ENCODE assay signal across 8 cellular contexts in genomic region chr5:137142371-137143243, GRCh38.
DNase-seq lines count a peak whose midpoint lies in the region; ATAC-seq and TF ChIP-seq lines count a peak whose summit lies in the region.

No MANE protein-coding gene starts in this region.

- H3K36me3 Mint-ChIP-seq in MCF 10A (ENCODE audit: insufficient read depth, unreplicated experiment): peaks cover 5% of the 10 kb centered on the region

- no peaks in the 10 kb centered on the region for H3K9me3 Mint-ChIP-seq in MCF 10A (ENCODE audit: unreplicated experiment)

- peak overlapping the region; percentile 76 for H3K27ac Mint-ChIP-seq in MCF 10A (ENCODE audit: low read depth, unreplicated experiment)

- CTCF ChIA-PET in MCF 10A (lab: Yijun Ruan, JAX): interaction anchor here (0.6 to 2.7 kb wide), 9 partner anchors 12 to 1080 kb away, joined by 3 to 13 read pairs (median 3); no protein-coding TSS in a partner anchor

- TF ChIP-seq CTCF in MCF 10A (IDR thresholded peaks at IDR 0.05; ENCODE audit: unreplicated experiment): no peak
- TF ChIP-seq CTCF in retinal pigment epithelial cell (conservative IDR thresholded peaks at IDR 0.05; ENCODE audit: low read depth, low read length): no peak

- peaks cover 50% of the 10 kb centered on the region for H3K4me1 Mint-ChIP-seq in MCF 10A (ENCODE audit: insufficient read depth, unreplicated experiment)

- intact Hi-C loops in MCF 10A (cut with micrococcal nuclease): loop anchor here (1.0 to 10.0 kb wide), 2 partner anchors 52 to 67 kb away; no protein-coding TSS in a partner anchor

- no TSS peak for BruUV-seq in MCF 10A (replicated peaks; lab: Mats Ljungman, UMichigan)

- ATAC-seq in GM19043 (IDR thresholded peaks at IDR 0.05; ENCODE audit: low read depth, unreplicated experiment) (peak; percentile 56), HG03354 (IDR thresholded peaks at IDR 0.05; ENCODE audit: poor library complexity, severe bottlenecking, unreplicated experiment) (peak; percentile 67), HG03521 (IDR thresholded peaks at IDR 0.05; ENCODE audit: unreplicated experiment) (no peak), HG03097 (IDR thresholded peaks at IDR 0.05; ENCODE audit: low FRiP score, unreplicated experiment) (no peak)

- peak; percentile 87 for DNase-seq in MCF 10A (ENCODE audit: unreplicated experiment)
- DNase-seq in retinal pigment epithelial cell (ENCODE audit: low read depth): peak; percentile 89
- no peak for DNase-seq in central memory CD4-positive, alpha-beta T cell
- DNase-seq in DMS114 treated with DMSO at 0.1 percent for 48 hours (lab: John Stamatoyannopoulos, UW; ENCODE audit: unreplicated experiment): no peak

- no peak overlapping the region for H3K4me3 Mint-ChIP-seq in MCF 10A (ENCODE audit: unreplicated experiment)

- no peak overlapping the region for H3K4me3 ChIP-seq in retinal pigment epithelial cell (ENCODE audit: low read length)

- POLR2A ChIA-PET in MCF 10A (lab: Yijun Ruan, JAX): interaction anchor here (0.6 to 1.8 kb wide), 10 partner anchors 18 to 480 kb away, joined by 3 to 5 read pairs (median 3); no protein-coding TSS in a partner anchor

- H3K27me3 Mint-ChIP-seq in MCF 10A (ENCODE audit: insufficient read depth, unreplicated experiment): no peaks in the 10 kb centered on the region

Comparison
In these comparisons a context has a peak if more than half of its experiments do, and no peak if none do; other contexts are left out.
1. ATAC-seq: peak in GM19043 (single experiment) and HG03354 (single experiment); none in HG03521 (single experiment) and HG03097 (single experiment).
2. DNase-seq: peak in MCF 10A (single experiment) and retinal pigment epithelial cell (single experiment); none in central memory CD4-positive, alpha-beta T cell (single experiment) and DMS114 treated with DMSO at 0.1 percent for 48 hours (single experiment).